1 cellular context compared by ENCODE assay signal in the genomic region with DNA sequence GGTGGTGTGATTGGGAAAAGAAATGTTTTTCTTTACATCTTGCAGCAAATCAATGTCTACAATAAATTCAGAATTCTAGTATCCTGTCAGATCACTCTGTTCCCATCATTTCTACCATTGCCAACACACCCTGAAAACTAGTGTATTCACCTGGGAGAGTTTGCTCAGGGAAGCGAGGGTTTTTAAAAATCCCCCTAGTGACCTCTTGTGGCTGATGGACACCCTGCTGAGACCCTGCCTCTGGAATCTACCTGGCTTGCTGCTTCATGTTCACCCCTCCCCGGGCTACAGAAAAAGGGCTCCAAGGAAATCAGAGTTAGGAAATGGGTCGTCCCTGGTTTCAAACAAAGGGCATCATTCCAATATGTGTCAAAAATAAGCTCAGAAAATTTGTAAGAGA.
TF ChIP-seq lines count a peak whose summit lies in the region.

No MANE protein-coding gene starts in this region.

TF ChIP-seq in WTC11, 78 proteins besides CTCF, POLR2A, EP300 and RAD21 (continued from another document):
- TF ChIP-seq ZNF281 (CRISPR knock-in tag; IDR thresholded peaks at IDR 0.05), result no peak
- TF ChIP-seq ATF6 (CRISPR knock-in tag; IDR thresholded peaks at IDR 0.05), result no peak
- TF ChIP-seq ZNF416 (CRISPR knock-in tag; IDR thresholded peaks at IDR 0.05), result no peak
- TF ChIP-seq PRRX2 (CRISPR knock-in tag; IDR thresholded peaks at IDR 0.05), result no peak
- TF ChIP-seq, protein P1, sequence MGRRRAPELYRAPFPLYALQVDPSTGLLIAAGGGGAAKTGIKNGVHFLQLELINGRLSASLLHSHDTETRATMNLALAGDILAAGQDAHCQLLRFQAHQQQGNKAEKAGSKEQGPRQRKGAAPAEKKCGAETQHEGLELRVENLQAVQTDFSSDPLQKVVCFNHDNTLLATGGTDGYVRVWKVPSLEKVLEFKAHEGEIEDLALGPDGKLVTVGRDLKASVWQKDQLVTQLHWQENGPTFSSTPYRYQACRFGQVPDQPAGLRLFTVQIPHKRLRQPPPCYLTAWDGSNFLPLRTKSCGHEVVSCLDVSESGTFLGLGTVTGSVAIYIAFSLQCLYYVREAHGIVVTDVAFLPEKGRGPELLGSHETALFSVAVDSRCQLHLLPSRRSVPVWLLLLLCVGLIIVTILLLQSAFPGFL (CRISPR knock-in tag; IDR thresholded peaks at IDR 0.05; ENCODE audit: borderline replicate concordance), result no peak
